In genomic region chr11:46755962-46756361, GRCh38 we compare ENCODE assay signal across 1 cellular context.
TF ChIP-seq lines count a peak whose summit lies in the region.

No MANE protein-coding gene starts in this region.

TF ChIP-seq in HCT116, 20 proteins besides CTCF, POLR2A, EP300 and RAD21 (continued from another document):
- TF ChIP-seq CEBPB (IDR thresholded peaks at IDR 0.05; ENCODE audit: low read depth): no peak
- no peak for TF ChIP-seq CBX3 (IDR thresholded peaks at IDR 0.05; ENCODE audit: low read depth)
- no peak for TF ChIP-seq POLR2AphosphoS5 (IDR thresholded peaks at IDR 0.05; ENCODE audit: low read depth, low read length)
- TF ChIP-seq ZBTB33 (IDR thresholded peaks at IDR 0.05; ENCODE audit: extremely low read depth, insufficient replicate concordance, low read length): no peak
- no peak for TF ChIP-seq REST (IDR thresholded peaks at IDR 0.05; ENCODE audit: low read depth)
TF ChIP-seq in HCT116: peak in this region for 0.
